In the genomic region with DNA sequence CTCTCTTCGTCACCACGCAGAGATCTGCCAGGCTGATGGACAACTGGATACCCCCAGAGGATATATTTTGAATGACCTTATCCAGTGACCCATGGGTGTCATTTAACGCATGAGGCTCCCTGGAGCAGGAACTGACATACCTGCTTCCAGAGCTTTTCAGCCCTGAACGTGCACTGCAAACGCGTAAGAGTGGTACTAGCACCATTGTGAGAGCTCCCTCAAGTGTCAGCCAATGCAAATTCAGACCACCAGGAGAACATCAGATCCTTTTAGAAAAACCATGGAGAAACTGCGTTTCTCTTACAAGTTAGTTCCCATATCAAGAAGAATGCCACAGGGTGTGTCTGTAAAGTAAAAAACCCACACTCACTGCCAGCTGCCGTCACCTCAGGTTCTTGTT, we compare ENCODE assay signal across 1 cellular context.
TF ChIP-seq lines count a peak whose summit lies in the region.

No MANE protein-coding gene starts in this region.

TF ChIP-seq in HEK293, 187 proteins besides CTCF, POLR2A, EP300 and RAD21 (continued from another document):
- TF ChIP-seq ZNF202 (tag by site-specific recombination; IDR thresholded peaks at IDR 0.05; ENCODE audit: borderline replicate concordance), result no peak
- no peak for TF ChIP-seq ZNF629 (tag by site-specific recombination; IDR thresholded peaks at IDR 0.05)
- TF ChIP-seq TCF7L2 (IDR thresholded peaks at IDR 0.05; ENCODE audit: borderline replicate concordance, low read depth, low read length), result no peak
